In genomic region chr15:99213187-99213811, GRCh38 we compare ENCODE assay signal across 8 cellular contexts. TPM values are rescaled to one million over a fixed set of nuclear protein-coding genes. Genes with fewer than 3 reads are reported as not detected.
DNase-seq lines count a peak whose midpoint lies in the region; ATAC-seq, FAIRE-seq and TF ChIP-seq lines count a peak whose summit lies in the region.

No MANE protein-coding gene starts in this region.

- TF ChIP-seq POLR2A in transverse colon (IDR thresholded peaks at IDR 0.05) = no peak

- no peaks in the 10 kb centered on the region for H3K9me3 ChIP-seq in SJCRH30 (replicated peaks)
- H3K9me3 ChIP-seq in pancreas = no peaks in the 10 kb centered on the region
- H3K9me3 ChIP-seq in transverse colon = no peaks in the 10 kb centered on the region

- H3K27ac ChIP-seq in SJCRH30 (no peak overlapping the region), pancreas (no peak overlapping the region), transverse colon (peak overlapping the region; percentile 59 to 79 (median 71))

- WGBS in pancreas, 2 donors = 0 to 6% methylated on average over 1 of the region's 1 CpG
- WGBS in transverse colon (ENCODE audit: low coverage in 1 of 2), 2 donors = 0 to 11% methylated on average over 1 of the region's 1 CpG

- peak; percentile 51 for DNase-seq in CD1c-positive myeloid dendritic cell (ENCODE audit: extremely low spot score)
- DNase-seq in SJCRH30 = peak; percentile 69 to 77
- DNase-seq in activated naive CD4-positive, alpha-beta T cell (lab: John Stamatoyannopoulos, UW) = peak in 3 of 4 experiments; percentile 13 to 39 (median 14)
- DNase-seq in globus pallidus (ENCODE audit: low spot score) = peak; percentile 75
- DNase-seq in pancreas = peak; percentile 49 to 81 (median 72)
- DNase-seq in transverse colon = peak; percentile 80

- TF ChIP-seq RAD21 in Ishikawa (IDR thresholded peaks at IDR 0.05; ENCODE audit: low read depth) = peak; percentile 90

- in situ Hi-C loops in transverse colon (cut with MboI; ENCODE audit: low pct_ligation_motif_present in 1 of 4, low pct_unique_long_range_greater_than_20kb in 1 of 4, low sequenced_read_pairs in 3 of 4) = loop anchor here in 2 of 4 donors (5.0 kb wide), 1 partner anchor 111 kb away; no protein-coding TSS in a partner anchor

- TF ChIP-seq EP300 in Ishikawa (IDR thresholded peaks at IDR 0.05; ENCODE audit: borderline replicate concordance) (no peak), transverse colon (IDR thresholded peaks at IDR 0.05; ENCODE audit: low read depth) (no peak)

- peak; percentile 94 for FAIRE-seq in pancreas (lab: Jason Lieb, UNC)

- H3K4me3 ChIP-seq in SJCRH30 (no peak overlapping the region), pancreas (no peak overlapping the region), transverse colon (no peak overlapping the region)

- peak; percentile 96 for ATAC-seq in GM19395 (IDR thresholded peaks at IDR 0.05; ENCODE audit: unreplicated experiment)
- peak; percentile 82 to 95 (median 94) for ATAC-seq in pancreas

- H3K4me1 ChIP-seq in SJCRH30 (no peaks in the 10 kb centered on the region), pancreas (no peaks in the 10 kb centered on the region), transverse colon (peaks cover 0 to 9% (median 0%) of the 10 kb centered on the region in 4 donors)

- H3K36me3 ChIP-seq in SJCRH30 = peaks cover 16% of the 10 kb centered on the region
- H3K36me3 ChIP-seq in pancreas = peaks cover 0 to 10% (median 0%) of the 10 kb centered on the region in 3 donors
- peaks cover 0 to 8% (median 4%) of the 10 kb centered on the region in 4 donors for H3K36me3 ChIP-seq in transverse colon

- no peaks in the 10 kb centered on the region for H3K27me3 ChIP-seq in SJCRH30
- no peaks in the 10 kb centered on the region for H3K27me3 ChIP-seq in pancreas
- H3K27me3 ChIP-seq in transverse colon = no peaks in the 10 kb centered on the region

- TF ChIP-seq CTCF in pancreas (IDR thresholded peaks at IDR 0.05) (peak; percentile 50 to 77 (median 73)), transverse colon (IDR thresholded peaks at IDR 0.05) (peak; percentile 79 to 85 (median 81))

- intact Hi-C loops in pancreas (cut with DNase I) (loop anchor here in 2 of 3 donors (5.0 kb wide), 2 partner anchors 111 to 116 kb away; no protein-coding TSS in a partner anchor), transverse colon (cut with DNase I; ENCODE audit: low total_unique reads) (loop anchor here (2.0 to 5.0 kb wide), 2 partner anchors 41 to 108 kb away; partner anchors contain the start of gene SYNM)

TF ChIP-seq in Ishikawa, 13 proteins besides CTCF, POLR2A, EP300 and RAD21:
- no peak for TF ChIP-seq TEAD4 (IDR thresholded peaks at IDR 0.05)
- TF ChIP-seq CEBPB (IDR thresholded peaks at IDR 0.05) = no peak
- TF ChIP-seq NFIC (IDR thresholded peaks at IDR 0.05) = no peak
- no peak for TF ChIP-seq ZBTB7A (IDR thresholded peaks at IDR 0.05; ENCODE audit: low read depth)
- TF ChIP-seq, protein P1, sequence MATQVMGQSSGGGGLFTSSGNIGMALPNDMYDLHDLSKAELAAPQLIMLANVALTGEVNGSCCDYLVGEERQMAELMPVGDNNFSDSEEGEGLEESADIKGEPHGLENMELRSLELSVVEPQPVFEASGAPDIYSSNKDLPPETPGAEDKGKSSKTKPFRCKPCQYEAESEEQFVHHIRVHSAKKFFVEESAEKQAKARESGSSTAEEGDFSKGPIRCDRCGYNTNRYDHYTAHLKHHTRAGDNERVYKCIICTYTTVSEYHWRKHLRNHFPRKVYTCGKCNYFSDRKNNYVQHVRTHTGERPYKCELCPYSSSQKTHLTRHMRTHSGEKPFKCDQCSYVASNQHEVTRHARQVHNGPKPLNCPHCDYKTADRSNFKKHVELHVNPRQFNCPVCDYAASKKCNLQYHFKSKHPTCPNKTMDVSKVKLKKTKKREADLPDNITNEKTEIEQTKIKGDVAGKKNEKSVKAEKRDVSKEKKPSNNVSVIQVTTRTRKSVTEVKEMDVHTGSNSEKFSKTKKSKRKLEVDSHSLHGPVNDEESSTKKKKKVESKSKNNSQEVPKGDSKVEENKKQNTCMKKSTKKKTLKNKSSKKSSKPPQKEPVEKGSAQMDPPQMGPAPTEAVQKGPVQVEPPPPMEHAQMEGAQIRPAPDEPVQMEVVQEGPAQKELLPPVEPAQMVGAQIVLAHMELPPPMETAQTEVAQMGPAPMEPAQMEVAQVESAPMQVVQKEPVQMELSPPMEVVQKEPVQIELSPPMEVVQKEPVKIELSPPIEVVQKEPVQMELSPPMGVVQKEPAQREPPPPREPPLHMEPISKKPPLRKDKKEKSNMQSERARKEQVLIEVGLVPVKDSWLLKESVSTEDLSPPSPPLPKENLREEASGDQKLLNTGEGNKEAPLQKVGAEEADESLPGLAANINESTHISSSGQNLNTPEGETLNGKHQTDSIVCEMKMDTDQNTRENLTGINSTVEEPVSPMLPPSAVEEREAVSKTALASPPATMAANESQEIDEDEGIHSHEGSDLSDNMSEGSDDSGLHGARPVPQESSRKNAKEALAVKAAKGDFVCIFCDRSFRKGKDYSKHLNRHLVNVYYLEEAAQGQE (IDR thresholded peaks at IDR 0.05; ENCODE audit: low read depth) = no peak
- TF ChIP-seq MAX (IDR thresholded peaks at IDR 0.05) = no peak
- TF ChIP-seq CREB1 (IDR thresholded peaks at IDR 0.05; ENCODE audit: low read depth) = no peak
- no peak for TF ChIP-seq TCF12 (IDR thresholded peaks at IDR 0.05; ENCODE audit: low read depth)
- no peak for TF ChIP-seq YY1 (IDR thresholded peaks at IDR 0.05; ENCODE audit: low read depth)
- no peak for TF ChIP-seq FOXM1 (IDR thresholded peaks at IDR 0.05; ENCODE audit: borderline replicate concordance, low read depth)
- TF ChIP-seq TAF1 (IDR thresholded peaks at IDR 0.05; ENCODE audit: low read depth) = no peak
- TF ChIP-seq, protein P2, sequence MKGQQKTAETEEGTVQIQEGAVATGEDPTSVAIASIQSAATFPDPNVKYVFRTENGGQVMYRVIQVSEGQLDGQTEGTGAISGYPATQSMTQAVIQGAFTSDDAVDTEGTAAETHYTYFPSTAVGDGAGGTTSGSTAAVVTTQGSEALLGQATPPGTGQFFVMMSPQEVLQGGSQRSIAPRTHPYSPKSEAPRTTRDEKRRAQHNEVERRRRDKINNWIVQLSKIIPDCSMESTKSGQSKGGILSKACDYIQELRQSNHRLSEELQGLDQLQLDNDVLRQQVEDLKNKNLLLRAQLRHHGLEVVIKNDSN (IDR thresholded peaks at IDR 0.05) = no peak

RNA-seq across cellular contexts. Expression of gene TTC23, which starts 36.1 kb away (rescaled TPM):
- 28.3 and 43.1 TPM in 2 replicates for total RNA-seq in SJCRH30 (2014; rRNA removed; shearing (Covaris generic))
- 10 to 100 TPM in 1 of 6 donors, 1 to 10 TPM in 5; 6.6 to 13.5 (median 8.2) TPM for total RNA-seq in pancreas
- polyA plus RNA-seq in pancreas = 1 to 10 TPM; 5.5 to 7.4 TPM
- total RNA-seq in transverse colon = 10 to 100 TPM in 2 of 4 donors, 1 to 10 TPM in 2; 7.8 to 23.5 (median 12.5) TPM

RNA-seq across cellular contexts. Expression of gene LRRC28, which starts 38.0 kb away (rescaled TPM):
- total RNA-seq in SJCRH30 (2014; rRNA removed; shearing (Covaris generic)) = 18.6 and 19.4 TPM in 2 replicates
- total RNA-seq in pancreas (10 to 100 TPM; 12.9 to 24.9 (median 16.8) TPM), transverse colon (10 to 100 TPM; 56.5 to 82.7 (median 64.2) TPM)
- polyA plus RNA-seq in pancreas = 1 to 10 TPM; 4.5 to 8.7 TPM

Comparison
In these comparisons a context has a peak if more than half of its experiments do, and no peak if none do; other contexts are left out.
1. DNase-seq: peak in every context shown above with its lines; median percentile 80 in transverse colon; 75 in globus pallidus; 73 in SJCRH30; 72 in pancreas; 51 in CD1c-positive myeloid dendritic cell; 14 in activated naive CD4-positive, alpha-beta T cell.
2. H3K27ac ChIP-seq: peak in transverse colon (4 of 4); none in SJCRH30 (single experiment) and pancreas (0 of 4).